9 cellular contexts compared by ENCODE assay signal in genomic region chr2:102141011-102141914, GRCh38. TPM values are rescaled to one million over a fixed set of nuclear protein-coding genes. Genes with fewer than 3 reads are reported as not detected.
DNase-seq lines count a peak whose midpoint lies in the region; ATAC-seq and TF ChIP-seq lines count a peak whose summit lies in the region.
"Had no signal": no experiment of that assay in that cellular context is flagged by ENCODE, and none has a peak within 500 bp of the region (broad histone marks: within the 10 kb centered on the region; RNA-seq: fewer than 3 reads in every experiment).

No MANE protein-coding gene starts in this region.

- WGBS in IMR-90 (ENCODE audit: extremely low coverage in 2 of 2, insufficient read length in 1 of 2), 2 experiments, result 11% methylated on average over 4 of the region's 13 CpGs; no CpG with 5 or more reads in 1 of the 2 experiments

- H4K20me1 ChIP-seq in IMR-90 (ENCODE audit: insufficient read depth, low read length) (0 out of 2 replicates have a peak, but pooled peaks cover 3% of the 10 kb centered on the region), fibroblast of lung (ENCODE audit: control insufficient read depth, extremely low read depth, insufficient read depth, low read length) (no peaks in the 10 kb centered on the region)

- peak overlapping the region; percentile 75 for H3K14ac ChIP-seq in IMR-90 (replicated peaks; ENCODE audit: low read depth, low read length)

- H2BK20ac ChIP-seq in IMR-90 (ENCODE audit: low read depth, low read length), result peak overlapping the region; percentile 68

- H3K27ac ChIP-seq in AG04450 (ENCODE audit: low read depth, low read length) (peak overlapping the region; percentile 88), IMR-90 (ENCODE audit: insufficient read depth, low read length) (peak overlapping the region; percentile 93), fibroblast of lung (ENCODE audit: insufficient read depth, low read length) (peak overlapping the region; percentile 97), neutrophil (peak overlapping the region; percentile 93), RWPE1 (no peak overlapping the region)

- peak overlapping the region; percentile 82 for H2BK120ac ChIP-seq in IMR-90 (ENCODE audit: low read depth, low read length)

- H2AK9ac ChIP-seq in IMR-90 (replicated peaks; ENCODE audit: low read depth, low read length, poor library complexity), result peak overlapping the region; percentile 75

- H3K9ac ChIP-seq in IMR-90 (ENCODE audit: low read depth, low read length), result peak overlapping the region; percentile 92
- peak overlapping the region; percentile 21 for H3K9ac ChIP-seq in fibroblast of lung (ENCODE audit: insufficient read depth, low read length)

- peak overlapping the region; percentile 81 for H2AFZ ChIP-seq in IMR-90 (replicated peaks; ENCODE audit: low read length, poor library complexity)
- H2AFZ ChIP-seq in fibroblast of lung (ENCODE audit: low read length), result no peak overlapping the region

- no TSS peak for BruUV-seq in IMR-90 (replicated peaks; lab: Mats Ljungman, UMichigan)

- H3K23ac ChIP-seq in IMR-90 (ENCODE audit: low read depth, low read length), result peak overlapping the region; percentile 79

- H2AK5ac ChIP-seq in IMR-90 (ENCODE audit: low read depth, low read length), result peak overlapping the region; percentile 86

- peak; percentile 21 for ATAC-seq in IMR-90 (ENCODE audit: low read depth)
- no peak for ATAC-seq in HG02678 (IDR thresholded peaks at IDR 0.05; ENCODE audit: unreplicated experiment)
- no peak for ATAC-seq in HG02610 (IDR thresholded peaks at IDR 0.05; ENCODE audit: unreplicated experiment)

- peak overlapping the region; percentile 88 for H3K4me3 ChIP-seq in AG04450 (ENCODE audit: low read depth, low read length)
- H3K4me3 ChIP-seq in IMR-90 (ENCODE audit: insufficient read depth, low read depth, low read length), result peak overlapping the region; percentile 14; the same call in 1 of the 2 replicates
- peak overlapping the region in 3 of 4 experiments; percentile 62 to 95 (median 69) for H3K4me3 ChIP-seq in fibroblast of lung (replicated peaks in 1 of 4; ENCODE audit: control extremely low read depth in 1 of 4, insufficient read depth in 1 of 4, low read depth in 3 of 4, low read length in 4 of 4)
- H3K4me3 ChIP-seq in neutrophil (ENCODE audit: low read depth in 1 of 2, low read length in 1 of 2), result no peak overlapping the region

- TF ChIP-seq CTCF in AG04450 (IDR thresholded peaks at IDR 0.05; ENCODE audit: low read depth, low read length), result no peak
- TF ChIP-seq CTCF in IMR-90 (conservative IDR thresholded peaks at IDR 0.05; ENCODE audit: low read depth, low read length), result no peak
- TF ChIP-seq CTCF in fibroblast of lung (conservative IDR thresholded peaks at IDR 0.05 in 1 of 2, IDR thresholded peaks at IDR 0.05 in 1 of 2; ENCODE audit: low read depth in 1 of 2, low read length in 2 of 2), result no peak
- TF ChIP-seq CTCF in neutrophil (IDR thresholded peaks at IDR 0.05), result no peak
- TF ChIP-seq CTCF in RWPE1 (conservative IDR thresholded peaks at IDR 0.05; ENCODE audit: low read depth), result no peak

- H3K79me2 ChIP-seq in fibroblast of lung (ENCODE audit: control insufficient read depth, insufficient read depth, low read length), result peaks cover 31% of the 10 kb centered on the region

- 0 out of 2 replicates have a peak overlapping the region, but pooled peaks have one; percentile 52 for H3K56ac ChIP-seq in IMR-90 (ENCODE audit: extremely low read depth, insufficient read depth, low read length)

- H3K4me2 ChIP-seq in IMR-90 (ENCODE audit: low read depth, low read length) (peak overlapping the region; percentile 85), fibroblast of lung (ENCODE audit: extremely low read depth, insufficient read depth, low read length) (peak overlapping the region; percentile 96)

- intact Hi-C loops in IMR-90 (cut with micrococcal nuclease), result loop anchor here (2.0 to 5.0 kb wide), 2 partner anchors 76 to 119 kb away; no protein-coding TSS in a partner anchor

- H3K4me1 ChIP-seq in IMR-90 (ENCODE audit: control insufficient read depth, insufficient read depth, low read length) (peaks cover 18% of the 10 kb centered on the region), fibroblast of lung (ENCODE audit: control insufficient read depth, extremely low read depth, insufficient read depth, low read length) (peaks cover 11% of the 10 kb centered on the region), neutrophil (ENCODE audit: control insufficient read depth in 1 of 2, insufficient read depth in 1 of 2, low read depth in 1 of 2, low read length in 1 of 2) (peaks cover 72 to 77% of the 10 kb centered on the region in 2 experiments)

- H3K9me1 ChIP-seq in IMR-90 (ENCODE audit: insufficient read depth, low read length), result peaks cover 19% of the 10 kb centered on the region

- H2BK5ac ChIP-seq in IMR-90 (ENCODE audit: low read depth, low read length, poor library complexity, severe bottlenecking), result peak overlapping the region; percentile 36

- CTCF ChIA-PET in AG04450 (lab: Charles Lee), result interaction anchor here (0.6 to 2.4 kb wide), 12 partner anchors 9 to 258 kb away, joined by 3 to 14 read pairs (median 6); partner anchors contain the start of gene IL18R1
- CTCF ChIA-PET in IMR-90 (lab: Yijun Ruan, JAX), result interaction anchor here (0.6 to 2.0 kb wide), 6 partner anchors 24 to 120 kb away, joined by 3 to 10 read pairs (median 4); no protein-coding TSS in a partner anchor
- CTCF ChIA-PET in RWPE1 (lab: Yijun Ruan, JAX), result interaction anchor here (0.6 kb wide), 1 partner anchor 1937 kb away, joined by 3 read pairs; no protein-coding TSS in a partner anchor

- DNase-seq in AG04450 (ENCODE audit: low read depth, low spot score) (peak; percentile 92), IMR-90 (peak; percentile 98), fibroblast of lung (ENCODE audit: low read depth in 2 of 2) (peak; percentile 80 to 97), NCI-H526 treated with DMSO at 0.1 percent for 48 hours (lab: John Stamatoyannopoulos, UW) (no peak), RWPE1 (ENCODE audit: low spot score) (no peak)
- DNase-seq: stimulated activated CD4-positive, alpha-beta T cell treated with anti-CD3 and anti-CD28 coated beads, Interleukin-1b, Interleukin-23, amount 100 ng/mL, for 48 hours had no signal

- H3K9me3 ChIP-seq in AG04450 (ENCODE audit: control insufficient read depth, insufficient read depth, low read length) (peaks cover 24% of the 10 kb centered on the region), IMR-90 (ENCODE audit: control insufficient read depth, insufficient read depth, low read length) (peaks cover 17% of the 10 kb centered on the region), fibroblast of lung (ENCODE audit: control insufficient read depth, insufficient read depth, low read depth, low read length) (peaks cover 11% of the 10 kb centered on the region), neutrophil (no peaks in the 10 kb centered on the region)

- TF ChIP-seq RAD21 in IMR-90 (IDR thresholded peaks at IDR 0.05; ENCODE audit: low read length), result no peak

- no peaks in the 10 kb centered on the region for H3K27me3 ChIP-seq in AG04450 (ENCODE audit: control insufficient read depth, insufficient read depth, low read length)
- H3K27me3 ChIP-seq in IMR-90 (ENCODE audit: control insufficient read depth, insufficient read depth, low read length), result no peaks in the 10 kb centered on the region
- no peaks in the 10 kb centered on the region for H3K27me3 ChIP-seq in fibroblast of lung (ENCODE audit: control insufficient read depth, insufficient read depth, low read length)
- no peaks in the 10 kb centered on the region for H3K27me3 ChIP-seq in neutrophil

- dilution Hi-C loops in IMR-90 (cut with HindIII; ENCODE audit: low sequenced_read_pairs, unreplicated experiment), result no loop called here

- peaks cover 16 to 48% of the 10 kb centered on the region in 2 experiments for H3K79me1 ChIP-seq in IMR-90 (ENCODE audit: low read depth in 1 of 2, low read length in 2 of 2)

- H4K5ac ChIP-seq in IMR-90 (ENCODE audit: low read depth, low read length), result peak overlapping the region; percentile 72; the same call in 1 of the 2 replicates

- in situ Hi-C loops in IMR-90 (cut with MboI; ENCODE audit: low sequenced_read_pairs), result loop anchor here (10.0 kb wide), 1 partner anchor 116 kb away; no protein-coding TSS in a partner anchor

- peak; percentile 73; the same call in 1 of the 2 replicates for TF ChIP-seq POLR2A in IMR-90 (IDR thresholded peaks at IDR 0.05; ENCODE audit: low read depth, low read length)

- H3K36me3 ChIP-seq in IMR-90 (ENCODE audit: control insufficient read depth, insufficient read depth, low read length) (peaks cover 19% of the 10 kb centered on the region), fibroblast of lung (ENCODE audit: control insufficient read depth, insufficient read depth, low read length) (peaks cover 13% of the 10 kb centered on the region), neutrophil (no peaks in the 10 kb centered on the region)

- peak overlapping the region; percentile 68; the same call in 1 of the 2 replicates for H4K91ac ChIP-seq in IMR-90 (ENCODE audit: insufficient read depth, low read depth, low read length)

- POLR2A ChIA-PET in AG04450 (lab: Yijun Ruan, JAX) (interaction anchor here (0.8 to 3.8 kb wide), 16 partner anchors 14 to 180 kb away, joined by 3 to 36 read pairs (median 4); no protein-coding TSS in a partner anchor), IMR-90 (lab: Charles Lee; ENCODE audit: unreplicated experiment) (interaction anchor here (0.6 to 2.0 kb wide), 4 partner anchors 37 to 99 kb away, joined by 3 to 6 read pairs (median 5); no protein-coding TSS in a partner anchor), RWPE1 (lab: Yijun Ruan, JAX; ENCODE audit: low non-redundant PET) (no interaction called here)

- peak overlapping the region; percentile 68 for H3K18ac ChIP-seq in IMR-90 (ENCODE audit: low read depth, low read length)

- H4K8ac ChIP-seq in IMR-90 (ENCODE audit: low read depth in 2 of 2, low read length in 2 of 2), result peak overlapping the region; percentile 48 to 89

- H3K4ac ChIP-seq in IMR-90 (ENCODE audit: low read depth, low read length), result peak overlapping the region; percentile 89

- H2BK15ac ChIP-seq in IMR-90 (ENCODE audit: low read depth, low read length), result peak overlapping the region; percentile 75; the same call in 2 of the 3 replicates

RNA-seq across cellular contexts. Expression of gene IL1R1, which starts 1.3 kb away (rescaled TPM):
- polyA plus RNA-seq in AG04450 (2011; rRNA removed) (88.8 and 102 TPM in 2 replicates), IMR-90 (2012; rRNA removed) (11.3 and 13.8 TPM in 2 replicates), fibroblast of lung (167 and 232 TPM in 2 replicates)
- 48.1 and 53.2 TPM in 2 replicates for polyA minus RNA-seq in AG04450 (2011; rRNA and poly(A)+ RNA removed)
- total RNA-seq in IMR-90 (2012; rRNA removed) (6.5 and 8.1 TPM in 2 replicates), fibroblast of lung (110 and 173 TPM in 2 replicates)
- 4.6 and 9.3 TPM in 2 replicates for polyA plus RNA-seq in IMR-90 (2012; cell fraction: cytosol; rRNA removed)
- polyA plus RNA-seq in IMR-90 (2012; cell fraction: nucleus; rRNA removed; ENCODE audit: low replicate concordance), result 6.3 and 29.2 TPM in 2 replicates
- 85.0 and 121 TPM in 2 replicates for polyA plus RNA-seq in fibroblast of lung (2012)
- 62.3 and 67.8 TPM in 2 replicates for polyA minus RNA-seq in fibroblast of lung (ENCODE audit: low replicate concordance)

RNA-seq across cellular contexts. Expression of gene IL1RL2, which starts 45.6 kb away (rescaled TPM):
- 0.37 and 0.72 TPM in 2 replicates for polyA plus RNA-seq in AG04450 (2011; rRNA removed)
- polyA minus RNA-seq in AG04450 (2011; rRNA and poly(A)+ RNA removed), result 0.32 and 0.83 TPM in 2 replicates
- total RNA-seq in IMR-90 (2012; rRNA removed), result 0.28 and 0.36 TPM in 2 replicates
- 0.09 and 0.26 TPM in 2 replicates for polyA plus RNA-seq in IMR-90 (2012; rRNA removed)
- 0.03 and 0.08 TPM in 2 replicates for polyA plus RNA-seq in IMR-90 (2012; cell fraction: cytosol; rRNA removed)
- 0.18 and 0.71 TPM in 2 replicates for polyA plus RNA-seq in IMR-90 (2012; cell fraction: nucleus; rRNA removed; ENCODE audit: low replicate concordance)
- total RNA-seq in fibroblast of lung, result 2.6 and 3.1 TPM in 2 replicates
- 0.28 and 0.66 TPM in 2 replicates for polyA plus RNA-seq in fibroblast of lung
- 0.36 and 0.85 TPM in 2 replicates for polyA plus RNA-seq in fibroblast of lung (2012)
- not detected in 2 replicates for polyA minus RNA-seq in fibroblast of lung (ENCODE audit: low replicate concordance)

Comparison
In these comparisons a context has a peak if more than half of its experiments do, and no peak if none do; other contexts are left out.
1. DNase-seq: peak in AG04450 (single experiment), IMR-90 (single experiment) and fibroblast of lung (2 of 2); none in NCI-H526 treated with DMSO at 0.1 percent for 48 hours (single experiment) and RWPE1 (single experiment).
2. H3K4me3 ChIP-seq: peak in AG04450 (single experiment), IMR-90 (single experiment) and fibroblast of lung (3 of 4); none in neutrophil (0 of 2).